Comparison of ENCODE assay signal across 7 cellular contexts in genomic region chr12:26524862-26525465, GRCh38.
A peak's percentile ranks its signal among the peaks of the same experiment; 100 is the strongest.
DNase-seq lines count a peak whose midpoint lies in the region; ATAC-seq, FAIRE-seq and TF ChIP-seq lines count a peak whose summit lies in the region.

No MANE protein-coding gene starts in this region.

- no peak overlapping the region for H2AFZ ChIP-seq in endothelial cell of umbilical vein (ENCODE audit: low read depth, low read length)

- no peak overlapping the region for H3K4me3 ChIP-seq in NB4 (ENCODE audit: low read depth, low read length)
- no peak overlapping the region for H3K4me3 ChIP-seq in endothelial cell of umbilical vein (replicated peaks in 1 of 3; ENCODE audit: insufficient read depth in 1 of 3, low read depth in 1 of 3, low read length in 3 of 3)
- no peak overlapping the region for H3K4me3 ChIP-seq in retinal pigment epithelial cell (ENCODE audit: low read length)
- H3K4me3 ChIP-seq in coronary artery = no peak overlapping the region

- no peaks in the 10 kb centered on the region for H3K27me3 ChIP-seq in endothelial cell of umbilical vein (ENCODE audit: control insufficient read depth in 2 of 2, insufficient read depth in 2 of 2, low read length in 2 of 2)

- no TSS peak for BruUV-seq in endothelial cell of umbilical vein (replicated peaks; lab: Mats Ljungman, UMichigan)

- H3K36me3 ChIP-seq in endothelial cell of umbilical vein (ENCODE audit: control insufficient read depth in 2 of 2, extremely low read depth in 1 of 2, insufficient read depth in 2 of 2, low read length in 2 of 2) = peaks cover 0 to 2% of the 10 kb centered on the region in 2 experiments

- H3K9ac ChIP-seq in endothelial cell of umbilical vein (replicated peaks; ENCODE audit: extremely low read depth, insufficient read depth, low read length) = no peak overlapping the region

- TF ChIP-seq CTCF in GM12872 (IDR thresholded peaks at IDR 0.05; ENCODE audit: insufficient read depth, low read depth, low read length) (peak; percentile 60), NB4 (IDR thresholded peaks at IDR 0.05; ENCODE audit: low read depth, low read length) (peak; percentile 95), endothelial cell of umbilical vein (IDR thresholded peaks at IDR 0.05; ENCODE audit: extremely low read depth in 1 of 2, insufficient read depth in 1 of 2, low read depth in 1 of 2, low read length in 2 of 2) (peak; percentile 26 to 33), retinal pigment epithelial cell (conservative IDR thresholded peaks at IDR 0.05; ENCODE audit: low read depth, low read length) (peak; percentile 55), coronary artery (IDR thresholded peaks at IDR 0.05) (no peak)

- H3K79me2 ChIP-seq in endothelial cell of umbilical vein (ENCODE audit: control insufficient read depth, insufficient read depth, low read length) = no peaks in the 10 kb centered on the region

- peak; percentile 78 for DNase-seq in NB4 (ENCODE audit: low read depth)
- DNase-seq in endothelial cell of umbilical vein (ENCODE audit: low read depth, low spot score) = peak; percentile 21
- no peak for DNase-seq in retinal pigment epithelial cell (ENCODE audit: low read depth)
- DNase-seq in coronary artery (ENCODE audit: low spot score) = no peak
- no peak for DNase-seq in ureter (ENCODE audit: low spot score)

- CTCF ChIA-PET in endothelial cell of umbilical vein (lab: Charles Lee) = interaction anchor here (0.7 to 2.3 kb wide), 9 partner anchors 10 to 428 kb away, joined by 3 to 8 read pairs (median 4); no protein-coding TSS in a partner anchor

- intact Hi-C loops in endothelial cell of umbilical vein (cut with micrococcal nuclease) = loop anchor here (10.0 kb wide), 1 partner anchor 400 kb away; the partner anchor contains the start of gene BHLHE41

- POLR2A ChIA-PET in endothelial cell of umbilical vein (lab: Charles Lee) = no interaction called here

- H3K4me2 ChIP-seq in endothelial cell of umbilical vein (ENCODE audit: insufficient read depth, low read length) = no peak overlapping the region

- no peak for ATAC-seq in GM21576 (IDR thresholded peaks at IDR 0.05; ENCODE audit: unreplicated experiment)

- FAIRE-seq in endothelial cell of umbilical vein (lab: Jason Lieb, UNC) = peak; percentile 38

- H4K20me1 ChIP-seq in endothelial cell of umbilical vein (replicated peaks; ENCODE audit: control insufficient read depth, extremely low read depth, insufficient read depth, low read length) = no peaks in the 10 kb centered on the region

- peaks cover 8% of the 10 kb centered on the region for H3K4me1 ChIP-seq in endothelial cell of umbilical vein (ENCODE audit: control insufficient read depth, extremely low read depth, insufficient read depth, low read length)

- TF ChIP-seq POLR2A in NB4 (IDR thresholded peaks at IDR 0.05; ENCODE audit: extremely low read depth, insufficient read length) (no peak), endothelial cell of umbilical vein (IDR thresholded peaks at IDR 0.05; ENCODE audit: low read depth, low read length) (no peak)

- H3K9me3 ChIP-seq in endothelial cell of umbilical vein (replicated peaks; ENCODE audit: control insufficient read depth, insufficient read depth, low read length) = peaks cover 2% of the 10 kb centered on the region

- H3K27ac ChIP-seq in endothelial cell of umbilical vein (ENCODE audit: insufficient read depth, low read depth, low read length) (no peak overlapping the region), coronary artery (no peak overlapping the region)

- H3K9me1 ChIP-seq in endothelial cell of umbilical vein (replicated peaks; ENCODE audit: control insufficient read depth, extremely low read depth, insufficient read depth, low read length) = no peaks in the 10 kb centered on the region

- dilution Hi-C loops in endothelial cell of umbilical vein (cut with MboI; ENCODE audit: extremely low pct_ligation_motif_present, low sequenced_read_pairs) = no loop called here

TF ChIP-seq in endothelial cell of umbilical vein, 7 proteins besides CTCF, POLR2A, EP300 and RAD21:
- TF ChIP-seq MYC (IDR thresholded peaks at IDR 0.05; ENCODE audit: low read depth, low read length) = no peak
- no peak for TF ChIP-seq FOS (IDR thresholded peaks at IDR 0.05; ENCODE audit: borderline replicate concordance, insufficient read depth, low read length)
- no peak for TF ChIP-seq MAX (IDR thresholded peaks at IDR 0.05; ENCODE audit: insufficient read depth, insufficient read length)
- no peak for TF ChIP-seq EZH2 (IDR thresholded peaks at IDR 0.05; ENCODE audit: borderline replicate concordance, low read depth, low read length, severe bottlenecking)
- TF ChIP-seq POLR2AphosphoS5 (IDR thresholded peaks at IDR 0.05; ENCODE audit: insufficient read depth, low read depth, low read length) = no peak
- no peak for TF ChIP-seq GATA2 (IDR thresholded peaks at IDR 0.05; ENCODE audit: insufficient read depth, insufficient read length, low read depth, low read length)
- TF ChIP-seq JUN (IDR thresholded peaks at IDR 0.05; ENCODE audit: borderline replicate concordance, insufficient read depth, insufficient read length, low read depth) = no peak

Comparison
In these comparisons a context has a peak if more than half of its experiments do, and no peak if none do; other contexts are left out.
1. DNase-seq: peak in NB4 (single experiment) and endothelial cell of umbilical vein (single experiment); none in retinal pigment epithelial cell (single experiment), coronary artery (single experiment) and ureter (single experiment).